Comparison of ENCODE assay signal across 24 cellular contexts in genomic region chr5:157275403-157275802, GRCh38. TPM values are rescaled to one million over a fixed set of nuclear protein-coding genes. Genes with fewer than 3 reads are reported as not detected.
DNase-seq lines count a peak whose midpoint lies in the region; ATAC-seq and FAIRE-seq lines count a peak whose summit lies in the region.
"Had no signal": no experiment of that assay in that cellular context is flagged by ENCODE, and none has a peak within 500 bp of the region (broad histone marks: within the 10 kb centered on the region; RNA-seq: fewer than 3 reads in every experiment).

No MANE protein-coding gene starts in this region.

- H3K4me3 ChIP-seq in CD4-positive, CD25-positive, alpha-beta regulatory T cell (ENCODE audit: low read depth, low read length) = peak overlapping the region; percentile 28
- no peak overlapping the region for H3K4me3 ChIP-seq in CD4-positive, alpha-beta memory T cell (ENCODE audit: low read length in 2 of 2)
- H3K4me3 ChIP-seq: ascending aorta, esophagus muscularis mucosa, hepatocyte, right lobe of liver had no signal

- H3K9me3 Mint-ChIP-seq in CD4-positive, CD25-positive, alpha-beta regulatory T cell = no peaks in the 10 kb centered on the region
- H3K9me3 Mint-ChIP-seq in CD4-positive, alpha-beta memory T cell = no peaks in the 10 kb centered on the region
- no peaks in the 10 kb centered on the region for H3K9me3 Mint-ChIP-seq in T-cell
- H3K9me3 Mint-ChIP-seq: IgD-negative memory B cell had no signal

- H3K27me3 Mint-ChIP-seq in CD4-positive, CD25-positive, alpha-beta regulatory T cell = no peaks in the 10 kb centered on the region
- H3K27me3 Mint-ChIP-seq in CD4-positive, alpha-beta memory T cell = no peaks in the 10 kb centered on the region
- H3K27me3 Mint-ChIP-seq in T-cell = no peaks in the 10 kb centered on the region
- H3K27me3 Mint-ChIP-seq: IgD-negative memory B cell had no signal

- no peaks in the 10 kb centered on the region for H3K27me3 ChIP-seq in CD4-positive, CD25-positive, alpha-beta regulatory T cell (ENCODE audit: control insufficient read depth, insufficient read depth, low read length)
- no peaks in the 10 kb centered on the region for H3K27me3 ChIP-seq in CD4-positive, alpha-beta memory T cell (ENCODE audit: insufficient read depth, low read length)
- H3K27me3 ChIP-seq: ascending aorta, esophagus muscularis mucosa, foreskin keratinocyte, hepatocyte, right lobe of liver had no signal

- H3K27ac Mint-ChIP-seq in CD4-positive, CD25-positive, alpha-beta regulatory T cell = peak overlapping the region in 1 of 3 donors; percentile 5
- peak overlapping the region in 4 of 7 donors; percentile 1 to 72 (median 38) for H3K27ac Mint-ChIP-seq in CD4-positive, alpha-beta memory T cell
- peak overlapping the region; percentile 82 to 83 for H3K27ac Mint-ChIP-seq in T-cell
- H3K27ac Mint-ChIP-seq: CD14-positive monocyte had no signal

- H3K36me3 Mint-ChIP-seq in CD4-positive, CD25-positive, alpha-beta regulatory T cell = peaks cover 20% of the 10 kb centered on the region
- peaks cover 7 to 31% of the 10 kb centered on the region in 2 donors for H3K36me3 Mint-ChIP-seq in CD4-positive, alpha-beta memory T cell
- peaks cover 20% of the 10 kb centered on the region for H3K36me3 Mint-ChIP-seq in T-cell

- intact Hi-C loops in CD4-positive, alpha-beta memory T cell (cut with micrococcal nuclease) = loop anchor here (2.0 kb wide), 1 partner anchor 15 kb away; no protein-coding TSS in a partner anchor

- peaks cover 86% of the 10 kb centered on the region for H3K4me1 ChIP-seq in CD4-positive, CD25-positive, alpha-beta regulatory T cell (ENCODE audit: control insufficient read depth, insufficient read depth, low read length, poor library complexity, severe bottlenecking)
- peaks cover 99% of the 10 kb centered on the region for H3K4me1 ChIP-seq in CD4-positive, alpha-beta memory T cell (ENCODE audit: insufficient read depth, low read length)
- H3K4me1 ChIP-seq: foreskin keratinocyte, right lobe of liver had no signal

- peaks cover 39 to 90% (median 78%) of the 10 kb centered on the region in 4 donors for H3K4me1 Mint-ChIP-seq in CD4-positive, CD25-positive, alpha-beta regulatory T cell
- H3K4me1 Mint-ChIP-seq in CD4-positive, alpha-beta memory T cell = peaks cover 66 to 95% (median 78%) of the 10 kb centered on the region in 4 donors
- peaks cover 89 to 91% (median 90%) of the 10 kb centered on the region in 3 donors for H3K4me1 Mint-ChIP-seq in T-cell

- POLR2A ChIA-PET in CD4-positive, alpha-beta memory T cell (lab: Charles Lee; ENCODE audit: partially characterized antibody) = interaction anchor here (2.2 to 9.6 kb wide), 2 partner anchors 23 to 58 kb away, joined by 6 to 191 read pairs; no protein-coding TSS in a partner anchor
- POLR2A ChIA-PET in T-cell (lab: Charles Lee) = interaction anchor here in 1 of 2 donors (0.6 kb wide), 1 partner anchor 67 kb away, joined by 3 read pairs; no protein-coding TSS in a partner anchor

- peak overlapping the region; percentile 10 for H3K27ac ChIP-seq in CD4-positive, CD25-positive, alpha-beta regulatory T cell (ENCODE audit: insufficient read depth, low read length, poor library complexity, severe bottlenecking)
- H3K27ac ChIP-seq in CD4-positive, alpha-beta memory T cell (ENCODE audit: low read depth, low read length) = no peak overlapping the region
- H3K27ac ChIP-seq: ascending aorta, esophagus muscularis mucosa, foreskin keratinocyte, hepatocyte, right lobe of liver had no signal

- peak; percentile 23 for FAIRE-seq in frontal cortex (lab: Jason Lieb, UNC)

- peaks cover 5% of the 10 kb centered on the region for H3K36me3 ChIP-seq in CD4-positive, CD25-positive, alpha-beta regulatory T cell (ENCODE audit: control insufficient read depth, insufficient read depth, low read length)
- H3K36me3 ChIP-seq in CD4-positive, alpha-beta memory T cell (ENCODE audit: insufficient read depth, low read length) = peaks cover 4% of the 10 kb centered on the region
- H3K36me3 ChIP-seq: ascending aorta, esophagus muscularis mucosa, right lobe of liver had no signal

- H3K4me3 Mint-ChIP-seq in CD4-positive, CD25-positive, alpha-beta regulatory T cell = peak overlapping the region in 1 of 4 donors; percentile 21
- peak overlapping the region in 5 of 8 donors; percentile 7 to 66 (median 31) for H3K4me3 Mint-ChIP-seq in CD4-positive, alpha-beta memory T cell
- peak overlapping the region in 2 of 3 donors; percentile 5 to 27 for H3K4me3 Mint-ChIP-seq in T-cell
- H3K4me3 Mint-ChIP-seq: CD14-positive monocyte had no signal

- H3K9me3 ChIP-seq in CD4-positive, CD25-positive, alpha-beta regulatory T cell (ENCODE audit: control insufficient read depth in 2 of 2, low read length in 2 of 2) = no peaks in the 10 kb centered on the region
- no peaks in the 10 kb centered on the region for H3K9me3 ChIP-seq in CD4-positive, alpha-beta memory T cell (ENCODE audit: control insufficient read depth in 1 of 2, low read length in 2 of 2)
- H3K9me3 ChIP-seq: ascending aorta, esophagus muscularis mucosa, right lobe of liver had no signal

- DNase-seq in CD4-positive, CD25-positive, alpha-beta regulatory T cell = no peak
- DNase-seq in CD4-positive, alpha-beta memory T cell = no peak
- DNase-seq in T-cell = no peak
- DNase-seq in frontal cortex (ENCODE audit: low spot score in 2 of 2) = no peak
- DNase-seq in cerebellum (ENCODE audit: low spot score) = no peak
- no peak for DNase-seq in stimulated activated CD4-positive, alpha-beta T cell treated with anti-CD3 and anti-CD28 coated beads, Interleukin-2, amount 100 ng/mL, for 24 hours
- DNase-seq: activated CD8-positive, alpha-beta memory T cell treated with anti-CD3 and anti-CD28 coated beads for 24 hours; activated naive CD4-positive, alpha-beta T cell; cortex of kidney; DMS153; foreskin keratinocyte; left cardiac atrium; NCI-H2029 treated with DMSO at 0.1 percent for 48 hours; NCI-H526 treated with DMSO at 0.1 percent for 48 hours; posterior cingulate gyrus; right lobe of liver; stimulated activated CD4-positive, alpha-beta T cell treated with anti-CD3 and anti-CD28 coated beads, Interleukin-4, amount 100 ng/mL, for 1 hour had no signal

- ATAC-seq in CD4-positive, CD25-positive, alpha-beta regulatory T cell (ENCODE audit: low read depth in 2 of 2) = no peak
- ATAC-seq in T-cell (replicated peaks in 1 of 4) (no peak), HG02798 (IDR thresholded peaks at IDR 0.05; ENCODE audit: poor library complexity, unreplicated experiment) (no peak)
- ATAC-seq: activated CD4-positive, CD25-positive, alpha-beta regulatory T cell treated with anti-CD3 and anti-CD28 coated beads, Interleukin-2, amount 50 U/mL, for 24 hours; foreskin keratinocyte; left cardiac atrium; right lobe of liver had no signal

- CTCF ChIA-PET in CD4-positive, alpha-beta memory T cell (lab: Charles Lee; ENCODE audit: partially characterized antibody) = no interaction called here
- CTCF ChIA-PET in T-cell (lab: Charles Lee) = interaction anchor here (0.6 to 1.1 kb wide), 3 partner anchors 29 to 123 kb away, joined by 3 read pairs; no protein-coding TSS in a partner anchor

RNA-seq across cellular contexts. Expression of gene CYFIP2, which starts 9.5 kb away (rescaled TPM):
- total RNA-seq in CD4-positive, CD25-positive, alpha-beta regulatory T cell = 357 TPM
- 100 to 1,000 TPM; 332 to 383 (median 360) TPM for polyA plus RNA-seq in CD4-positive, CD25-positive, alpha-beta regulatory T cell
- 100 to 1,000 TPM; 317 to 325 TPM for total RNA-seq in CD4-positive, alpha-beta memory T cell
- polyA plus RNA-seq in CD4-positive, alpha-beta memory T cell = 100 to 1,000 TPM; 432 to 516 TPM
- total RNA-seq in T-cell (100 to 1,000 TPM; 362 to 497 (median 398) TPM), frontal cortex (71.7 TPM), cerebellum (94.8 TPM)
